1 cellular context compared by ENCODE assay signal in the genomic region with DNA sequence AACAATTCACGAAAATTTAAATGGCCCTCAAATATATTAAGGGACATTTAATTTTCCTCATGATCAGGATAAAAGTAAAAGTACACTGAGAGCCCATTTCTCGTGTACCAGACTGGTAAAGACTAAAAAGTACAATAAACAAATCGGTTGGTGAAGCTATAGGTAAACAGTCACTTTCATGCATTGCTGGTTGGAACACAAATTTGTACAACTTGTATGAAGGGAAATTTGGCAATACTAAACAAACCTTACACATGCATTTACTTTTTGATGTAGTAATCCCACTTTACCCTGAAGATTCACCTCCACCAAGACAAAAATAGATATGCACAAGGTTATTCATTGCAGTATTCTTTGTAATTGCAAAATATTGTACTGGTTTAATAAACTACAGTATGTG.
TF ChIP-seq lines count a peak whose summit lies in the region.

No MANE protein-coding gene starts in this region.

TF ChIP-seq in HepG2, 621 proteins besides CTCF, POLR2A, EP300 and RAD21 (continued from another document and continues in another):
- TF ChIP-seq, protein P1, sequence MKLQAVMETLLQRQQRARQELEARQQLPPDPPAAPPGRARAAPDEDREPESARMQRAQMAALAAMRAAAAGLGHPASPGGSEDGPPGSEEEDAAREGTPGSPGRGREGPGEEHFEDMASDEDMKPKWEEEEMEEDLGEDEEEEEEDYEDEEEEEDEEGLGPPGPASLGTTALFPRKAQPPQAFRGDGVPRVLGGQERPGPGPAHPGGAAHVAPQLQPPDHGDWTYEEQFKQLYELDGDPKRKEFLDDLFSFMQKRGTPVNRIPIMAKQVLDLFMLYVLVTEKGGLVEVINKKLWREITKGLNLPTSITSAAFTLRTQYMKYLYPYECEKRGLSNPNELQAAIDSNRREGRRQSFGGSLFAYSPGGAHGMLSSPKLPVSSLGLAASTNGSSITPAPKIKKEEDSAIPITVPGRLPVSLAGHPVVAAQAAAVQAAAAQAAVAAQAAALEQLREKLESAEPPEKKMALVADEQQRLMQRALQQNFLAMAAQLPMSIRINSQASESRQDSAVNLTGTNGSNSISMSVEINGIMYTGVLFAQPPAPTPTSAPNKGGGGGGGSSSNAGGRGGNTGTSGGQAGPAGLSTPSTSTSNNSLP (IDR thresholded peaks at IDR 0.05; ENCODE audit: low read depth, low read length), result peak; percentile 20; the same call in 1 of the 2 replicates
- TF ChIP-seq FOXA1 (IDR thresholded peaks at IDR 0.05) (no peak), FOXA1 (CRISPR knock-in tag; IDR thresholded peaks at IDR 0.05) (peak; percentile 56; the same call in 1 of the 2 replicates), MBD4 (IDR thresholded peaks at IDR 0.05; ENCODE audit: borderline replicate concordance, low read length) (no peak), TRIM22 (IDR thresholded peaks at IDR 0.05) (no peak), FOXA3 (CRISPR knock-in tag; IDR thresholded peaks at IDR 0.05) (peak; percentile 77; the same call in 1 of the 2 replicates), HMG20A (CRISPR knock-in tag; IDR thresholded peaks at IDR 0.05; ENCODE audit: borderline replicate concordance) (peak; percentile 15; the same call in 1 of the 2 replicates), ZFP41 (CRISPR knock-in tag; IDR thresholded peaks at IDR 0.05; ENCODE audit: borderline replicate concordance) (no peak), AHR (CRISPR knock-in tag; IDR thresholded peaks at IDR 0.05) (no peak), ZNF512B (CRISPR knock-in tag; IDR thresholded peaks at IDR 0.05; ENCODE audit: borderline replicate concordance) (no peak), NR2F2 (IDR thresholded peaks at IDR 0.05; ENCODE audit: borderline replicate concordance, low read depth) (0 out of 2 replicates have a peak, but pooled peaks have one; percentile 14), CEBPB (IDR thresholded peaks at IDR 0.05; ENCODE audit: borderline replicate concordance, low read depth, low read length) (peak; percentile 61; the same call in 1 of the 2 replicates), IKZF4 (CRISPR knock-in tag; IDR thresholded peaks at IDR 0.05; ENCODE audit: borderline replicate concordance, low read depth, not compliant biosample characterization) (no peak), CBX2 (IDR thresholded peaks at IDR 0.05; ENCODE audit: low read depth, low read length) (no peak), CBX2 (CRISPR knock-in tag; IDR thresholded peaks at IDR 0.05; ENCODE audit: low read depth) (no peak), PTBP1 (IDR thresholded peaks at IDR 0.05; ENCODE audit: low read depth, low read length, poor library complexity, severe bottlenecking) (no peak), MNT (IDR thresholded peaks at IDR 0.05) (no peak), POGZ (CRISPR knock-in tag; IDR thresholded peaks at IDR 0.05) (no peak), SMYD3 (CRISPR knock-in tag; IDR thresholded peaks at IDR 0.05) (no peak), ZSCAN21 (CRISPR knock-in tag; IDR thresholded peaks at IDR 0.05; ENCODE audit: borderline replicate concordance) (no peak), POLR2G (IDR thresholded peaks at IDR 0.05; ENCODE audit: low read depth, low read length) (no peak), ZNF790 (CRISPR knock-in tag; IDR thresholded peaks at IDR 0.05; ENCODE audit: borderline replicate concordance) (no peak), KLF9 (CRISPR knock-in tag; IDR thresholded peaks at IDR 0.05; ENCODE audit: low read depth) (no peak), POLR2AphosphoS5 (IDR thresholded peaks at IDR 0.05; ENCODE audit: low read depth, low read length) (no peak), HMG20B (CRISPR knock-in tag; conservative IDR thresholded peaks at IDR 0.05) (no peak), HOXA5 (CRISPR knock-in tag; IDR thresholded peaks at IDR 0.05) (no peak), KLF13 (CRISPR knock-in tag; IDR thresholded peaks at IDR 0.05) (no peak), RCOR2 (CRISPR knock-in tag; IDR thresholded peaks at IDR 0.05) (no peak), ZNF274 (CRISPR knock-in tag; IDR thresholded peaks at IDR 0.05) (no peak), ZNF792 (CRISPR knock-in tag; IDR thresholded peaks at IDR 0.05) (no peak), ZBTB3 (CRISPR knock-in tag; IDR thresholded peaks at IDR 0.05; ENCODE audit: borderline replicate concordance, low read depth) (no peak), RBAK (CRISPR knock-in tag; IDR thresholded peaks at IDR 0.05) (no peak)
- TF ChIP-seq, protein P2, sequence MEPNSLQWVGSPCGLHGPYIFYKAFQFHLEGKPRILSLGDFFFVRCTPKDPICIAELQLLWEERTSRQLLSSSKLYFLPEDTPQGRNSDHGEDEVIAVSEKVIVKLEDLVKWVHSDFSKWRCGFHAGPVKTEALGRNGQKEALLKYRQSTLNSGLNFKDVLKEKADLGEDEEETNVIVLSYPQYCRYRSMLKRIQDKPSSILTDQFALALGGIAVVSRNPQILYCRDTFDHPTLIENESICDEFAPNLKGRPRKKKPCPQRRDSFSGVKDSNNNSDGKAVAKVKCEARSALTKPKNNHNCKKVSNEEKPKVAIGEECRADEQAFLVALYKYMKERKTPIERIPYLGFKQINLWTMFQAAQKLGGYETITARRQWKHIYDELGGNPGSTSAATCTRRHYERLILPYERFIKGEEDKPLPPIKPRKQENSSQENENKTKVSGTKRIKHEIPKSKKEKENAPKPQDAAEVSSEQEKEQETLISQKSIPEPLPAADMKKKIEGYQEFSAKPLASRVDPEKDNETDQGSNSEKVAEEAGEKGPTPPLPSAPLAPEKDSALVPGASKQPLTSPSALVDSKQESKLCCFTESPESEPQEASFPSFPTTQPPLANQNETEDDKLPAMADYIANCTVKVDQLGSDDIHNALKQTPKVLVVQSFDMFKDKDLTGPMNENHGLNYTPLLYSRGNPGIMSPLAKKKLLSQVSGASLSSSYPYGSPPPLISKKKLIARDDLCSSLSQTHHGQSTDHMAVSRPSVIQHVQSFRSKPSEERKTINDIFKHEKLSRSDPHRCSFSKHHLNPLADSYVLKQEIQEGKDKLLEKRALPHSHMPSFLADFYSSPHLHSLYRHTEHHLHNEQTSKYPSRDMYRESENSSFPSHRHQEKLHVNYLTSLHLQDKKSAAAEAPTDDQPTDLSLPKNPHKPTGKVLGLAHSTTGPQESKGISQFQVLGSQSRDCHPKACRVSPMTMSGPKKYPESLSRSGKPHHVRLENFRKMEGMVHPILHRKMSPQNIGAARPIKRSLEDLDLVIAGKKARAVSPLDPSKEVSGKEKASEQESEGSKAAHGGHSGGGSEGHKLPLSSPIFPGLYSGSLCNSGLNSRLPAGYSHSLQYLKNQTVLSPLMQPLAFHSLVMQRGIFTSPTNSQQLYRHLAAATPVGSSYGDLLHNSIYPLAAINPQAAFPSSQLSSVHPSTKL (CRISPR knock-in tag; IDR thresholded peaks at IDR 0.05), result peak; percentile 71; the same call in 1 of the 2 replicates
- TF ChIP-seq, protein P3, sequence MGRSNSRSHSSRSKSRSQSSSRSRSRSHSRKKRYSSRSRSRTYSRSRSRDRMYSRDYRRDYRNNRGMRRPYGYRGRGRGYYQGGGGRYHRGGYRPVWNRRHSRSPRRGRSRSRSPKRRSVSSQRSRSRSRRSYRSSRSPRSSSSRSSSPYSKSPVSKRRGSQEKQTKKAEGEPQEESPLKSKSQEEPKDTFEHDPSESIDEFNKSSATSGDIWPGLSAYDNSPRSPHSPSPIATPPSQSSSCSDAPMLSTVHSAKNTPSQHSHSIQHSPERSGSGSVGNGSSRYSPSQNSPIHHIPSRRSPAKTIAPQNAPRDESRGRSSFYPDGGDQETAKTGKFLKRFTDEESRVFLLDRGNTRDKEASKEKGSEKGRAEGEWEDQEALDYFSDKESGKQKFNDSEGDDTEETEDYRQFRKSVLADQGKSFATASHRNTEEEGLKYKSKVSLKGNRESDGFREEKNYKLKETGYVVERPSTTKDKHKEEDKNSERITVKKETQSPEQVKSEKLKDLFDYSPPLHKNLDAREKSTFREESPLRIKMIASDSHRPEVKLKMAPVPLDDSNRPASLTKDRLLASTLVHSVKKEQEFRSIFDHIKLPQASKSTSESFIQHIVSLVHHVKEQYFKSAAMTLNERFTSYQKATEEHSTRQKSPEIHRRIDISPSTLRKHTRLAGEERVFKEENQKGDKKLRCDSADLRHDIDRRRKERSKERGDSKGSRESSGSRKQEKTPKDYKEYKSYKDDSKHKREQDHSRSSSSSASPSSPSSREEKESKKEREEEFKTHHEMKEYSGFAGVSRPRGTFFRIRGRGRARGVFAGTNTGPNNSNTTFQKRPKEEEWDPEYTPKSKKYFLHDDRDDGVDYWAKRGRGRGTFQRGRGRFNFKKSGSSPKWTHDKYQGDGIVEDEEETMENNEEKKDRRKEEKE (IDR thresholded peaks at IDR 0.05), result no peak
- TF ChIP-seq, protein P4, sequence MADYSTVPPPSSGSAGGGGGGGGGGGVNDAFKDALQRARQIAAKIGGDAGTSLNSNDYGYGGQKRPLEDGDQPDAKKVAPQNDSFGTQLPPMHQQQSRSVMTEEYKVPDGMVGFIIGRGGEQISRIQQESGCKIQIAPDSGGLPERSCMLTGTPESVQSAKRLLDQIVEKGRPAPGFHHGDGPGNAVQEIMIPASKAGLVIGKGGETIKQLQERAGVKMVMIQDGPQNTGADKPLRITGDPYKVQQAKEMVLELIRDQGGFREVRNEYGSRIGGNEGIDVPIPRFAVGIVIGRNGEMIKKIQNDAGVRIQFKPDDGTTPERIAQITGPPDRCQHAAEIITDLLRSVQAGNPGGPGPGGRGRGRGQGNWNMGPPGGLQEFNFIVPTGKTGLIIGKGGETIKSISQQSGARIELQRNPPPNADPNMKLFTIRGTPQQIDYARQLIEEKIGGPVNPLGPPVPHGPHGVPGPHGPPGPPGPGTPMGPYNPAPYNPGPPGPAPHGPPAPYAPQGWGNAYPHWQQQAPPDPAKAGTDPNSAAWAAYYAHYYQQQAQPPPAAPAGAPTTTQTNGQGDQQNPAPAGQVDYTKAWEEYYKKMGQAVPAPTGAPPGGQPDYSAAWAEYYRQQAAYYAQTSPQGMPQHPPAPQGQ (CRISPR knock-in tag; IDR thresholded peaks at IDR 0.05; ENCODE audit: borderline replicate concordance), result no peak
